ENCODE assay signal across 8 cellular contexts in the genomic region with DNA sequence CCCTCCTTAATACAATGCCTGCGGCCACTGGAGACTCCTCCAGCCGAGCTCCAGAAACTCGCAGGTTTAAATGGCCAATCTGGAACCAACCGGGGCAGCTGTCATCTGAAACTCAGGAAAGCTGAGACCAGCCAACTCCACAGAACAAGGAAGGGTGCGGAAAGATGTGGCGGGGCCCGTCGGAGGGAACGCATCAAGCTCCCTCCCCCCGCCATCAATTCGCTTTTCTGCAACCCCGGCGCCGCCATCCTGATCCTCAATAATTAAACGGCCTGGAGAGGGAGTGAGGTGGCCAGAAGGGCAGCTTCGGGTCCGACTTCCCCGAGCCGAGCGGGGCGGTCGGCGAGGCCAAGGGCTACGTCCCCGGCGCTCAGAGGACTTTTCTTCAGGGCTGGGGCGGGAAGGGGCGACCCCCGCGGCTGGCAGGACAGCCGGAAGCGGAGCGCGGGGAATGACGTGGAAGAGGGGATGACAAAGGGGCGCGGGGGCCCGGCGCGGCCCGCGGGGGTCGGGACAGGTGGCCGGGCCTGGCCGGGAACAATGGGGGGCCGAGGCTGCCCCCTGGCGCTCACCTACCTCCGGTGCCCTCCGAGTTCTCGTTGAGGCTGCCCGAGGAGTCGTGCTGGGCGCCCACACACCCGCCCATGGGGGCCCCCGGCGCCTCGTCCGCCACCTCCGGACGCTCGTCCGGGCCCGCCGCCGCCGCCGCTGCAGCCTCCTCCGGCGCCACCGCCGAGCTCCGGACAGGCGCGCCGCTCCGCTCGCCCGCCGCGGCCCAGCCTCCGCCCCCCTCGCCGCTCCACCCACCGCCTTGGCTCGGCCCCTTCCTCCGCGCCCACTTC. TPM values are rescaled to one million over a fixed set of nuclear protein-coding genes. Genes with fewer than 3 reads are reported as not detected.
DNase-seq lines count a peak whose midpoint lies in the region; ATAC-seq and TF ChIP-seq lines count a peak whose summit lies in the region.

Gene UBTD2, minus strand, starts transcription at position 745 of the 842 bp plus-strand sequence. Its CDS starts 99 bp downstream, at position 646.

- in situ Hi-C loops in IMR-90 (cut with MboI; ENCODE audit: low sequenced_read_pairs), result loop anchor here (10.0 to 25.0 kb wide), 2 partner anchors 178 to 871 kb away; partner anchors contain the start of gene FGF18

- dilution Hi-C loops in IMR-90 (cut with HindIII; ENCODE audit: low sequenced_read_pairs, unreplicated experiment), result no loop called here

- peaks cover 29% of the 10 kb centered on the region for H3K4me1 Mint-ChIP-seq in activated naive CD8-positive, alpha-beta T cell (ENCODE audit: low read depth)
- H3K4me1 Mint-ChIP-seq in glutamatergic neuron (ENCODE audit: low read depth, unreplicated experiment) (peaks cover 16% of the 10 kb centered on the region), osteocyte (ENCODE audit: unreplicated experiment) (peaks cover 39% of the 10 kb centered on the region)

- H2BK15ac ChIP-seq in IMR-90 (ENCODE audit: low read depth, low read length), result peak within 1 kb of the TSS; percentile 93

- H3K27me3 ChIP-seq in IMR-90 (ENCODE audit: control insufficient read depth, insufficient read depth, low read length) (no peaks in the 10 kb centered on the region), SJSA1 (replicated peaks) (no peaks in the 10 kb centered on the region), thoracic aorta (replicated peaks; ENCODE audit: insufficient read depth) (no peaks in the 10 kb centered on the region)

- peak; percentile 87 for ATAC-seq in GM21529 (IDR thresholded peaks at IDR 0.05; ENCODE audit: unreplicated experiment)
- ATAC-seq in IMR-90 (ENCODE audit: low read depth), result peak; percentile 86
- ATAC-seq in thoracic aorta (ENCODE audit: insufficient number of reproducible peaks, low FRiP score, low read depth), result peak; percentile 69

- peak within 1 kb of the TSS; percentile 90 for H3K4me3 Mint-ChIP-seq in activated naive CD8-positive, alpha-beta T cell
- H3K4me3 Mint-ChIP-seq in glutamatergic neuron (ENCODE audit: unreplicated experiment) (peak within 1 kb of the TSS; percentile 90), osteocyte (ENCODE audit: unreplicated experiment) (peak within 1 kb of the TSS; percentile 94)

- H3K27ac ChIP-seq in IMR-90 (ENCODE audit: insufficient read depth, low read length) (peak within 1 kb of the TSS; percentile 99), SJSA1 (peak within 1 kb of the TSS; percentile 85), thoracic aorta (peak within 1 kb of the TSS; percentile 82 to 95)

- peak within 1 kb of the TSS; percentile 96 for H4K91ac ChIP-seq in IMR-90 (ENCODE audit: insufficient read depth, low read depth, low read length)

- H3K4me3 ChIP-seq in IMR-90 (ENCODE audit: insufficient read depth, low read depth, low read length), result peak within 1 kb of the TSS; percentile 94
- H3K4me3 ChIP-seq in SJSA1, result peak within 1 kb of the TSS; percentile 97
- H3K4me3 ChIP-seq in thoracic aorta, result peak within 1 kb of the TSS; percentile 98

- TF ChIP-seq POLR2A in IMR-90 (IDR thresholded peaks at IDR 0.05; ENCODE audit: low read depth, low read length), result 0 out of 2 replicates have a peak, but pooled peaks have one; percentile 9

- peaks cover 7% of the 10 kb centered on the region; the same call in 1 of the 2 replicates for H3K9me1 ChIP-seq in IMR-90 (ENCODE audit: insufficient read depth, low read length)

- 5% methylated on average over 22 of the region's 87 CpGs; no CpG with 5 or more reads in 1 of the 2 experiments for WGBS in IMR-90 (ENCODE audit: extremely low coverage in 2 of 2, insufficient read length in 1 of 2), 2 experiments

- H2BK5ac ChIP-seq in IMR-90 (ENCODE audit: low read depth, low read length, poor library complexity, severe bottlenecking), result peak within 1 kb of the TSS; percentile 96

- H3K27ac Mint-ChIP-seq in activated naive CD8-positive, alpha-beta T cell, result peak within 1 kb of the TSS; percentile 46
- H3K27ac Mint-ChIP-seq in glutamatergic neuron (ENCODE audit: unreplicated experiment), result peak within 1 kb of the TSS; percentile 98
- H3K27ac Mint-ChIP-seq in osteocyte (ENCODE audit: unreplicated experiment), result peak within 1 kb of the TSS; percentile 95

- H3K36me3 ChIP-seq in IMR-90 (ENCODE audit: control insufficient read depth, insufficient read depth, low read length) (no peaks in the 10 kb centered on the region), SJSA1 (peaks cover 8% of the 10 kb centered on the region), thoracic aorta (no peaks in the 10 kb centered on the region)

- no peaks in the 10 kb centered on the region for H3K27me3 Mint-ChIP-seq in activated naive CD8-positive, alpha-beta T cell
- H3K27me3 Mint-ChIP-seq in glutamatergic neuron (ENCODE audit: unreplicated experiment) (peaks cover 8% of the 10 kb centered on the region), osteocyte (ENCODE audit: unreplicated experiment) (no peaks in the 10 kb centered on the region)

- H4K8ac ChIP-seq in IMR-90 (ENCODE audit: low read depth in 2 of 2, low read length in 2 of 2), result peak within 1 kb of the TSS; percentile 98

- peak; percentile 45 for TF ChIP-seq CTCF in IMR-90 (conservative IDR thresholded peaks at IDR 0.05; ENCODE audit: low read depth, low read length)
- TF ChIP-seq CTCF in glutamatergic neuron (IDR thresholded peaks at IDR 0.05; ENCODE audit: partially characterized antibody, unreplicated experiment), result peak; percentile 72
- peak; percentile 68 for TF ChIP-seq CTCF in osteocyte (IDR thresholded peaks at IDR 0.05)
- peak; percentile 51 for TF ChIP-seq CTCF in thoracic aorta (IDR thresholded peaks at IDR 0.05)

- TF ChIP-seq RAD21 in IMR-90 (IDR thresholded peaks at IDR 0.05; ENCODE audit: low read length), result peak; percentile 38

- H3K14ac ChIP-seq in IMR-90 (replicated peaks; ENCODE audit: low read depth, low read length), result peak within 1 kb of the TSS; percentile 92

- BruUV-seq in IMR-90 (replicated peaks; lab: Mats Ljungman, UMichigan), result no TSS peak

- H2BK20ac ChIP-seq in IMR-90 (ENCODE audit: low read depth, low read length), result peak within 1 kb of the TSS; percentile 21; the same call in 1 of the 2 replicates

- CTCF ChIA-PET in IMR-90 (lab: Yijun Ruan, JAX), result interaction anchor here (0.6 to 2.4 kb wide), 10 partner anchors 10 to 120 kb away, joined by 3 to 6 read pairs (median 3); partner anchors contain the start of gene STK10

- POLR2A ChIA-PET in IMR-90 (lab: Charles Lee; ENCODE audit: unreplicated experiment), result interaction anchor here (0.7 to 1.0 kb wide), 2 partner anchors 8 to 169 kb away, joined by 3 read pairs; no protein-coding TSS in a partner anchor

- H3K4me1 ChIP-seq in IMR-90 (ENCODE audit: control insufficient read depth, insufficient read depth, low read length) (peaks cover 3% of the 10 kb centered on the region), SJSA1 (replicated peaks) (peaks cover 37% of the 10 kb centered on the region), thoracic aorta (ENCODE audit: control insufficient read depth in 1 of 2, low read depth in 2 of 2) (peaks cover 3 to 22% of the 10 kb centered on the region in 2 donors)

- no peaks in the 10 kb centered on the region for H3K36me3 Mint-ChIP-seq in activated naive CD8-positive, alpha-beta T cell
- H3K36me3 Mint-ChIP-seq in glutamatergic neuron (ENCODE audit: unreplicated experiment) (no peaks in the 10 kb centered on the region), osteocyte (ENCODE audit: unreplicated experiment) (peaks cover 3% of the 10 kb centered on the region)

- DNase-seq in Daoy (ENCODE audit: low read depth) (peak; percentile 92), IMR-90 (peak; percentile 70), SJSA1 (ENCODE audit: low read depth in 1 of 2, low spot score in 2 of 2) (peak; percentile 72 to 89), glutamatergic neuron (peak; percentile 85), osteocyte (ENCODE audit: extremely low spot score, unreplicated experiment) (peak; percentile 94), thoracic aorta (ENCODE audit: low spot score) (peak; percentile 24)

- no peaks in the 10 kb centered on the region for H3K9me3 ChIP-seq in IMR-90 (ENCODE audit: control insufficient read depth, insufficient read depth, low read length)
- H3K9me3 ChIP-seq in SJSA1 (replicated peaks), result 0 out of 2 replicates have a peak, but pooled peaks cover 2% of the 10 kb centered on the region
- no peaks in the 10 kb centered on the region for H3K9me3 ChIP-seq in thoracic aorta

- H3K79me1 ChIP-seq in IMR-90 (ENCODE audit: low read depth in 1 of 2, low read length in 2 of 2), result peaks cover 7 to 39% of the 10 kb centered on the region in 2 experiments; a peak in 3 of 4 replicates

- peak within 1 kb of the TSS; percentile 93 for H3K56ac ChIP-seq in IMR-90 (ENCODE audit: extremely low read depth, insufficient read depth, low read length)

- H3K4ac ChIP-seq in IMR-90 (ENCODE audit: low read depth, low read length), result peak within 1 kb of the TSS; percentile 92

- H4K20me1 ChIP-seq in IMR-90 (ENCODE audit: insufficient read depth, low read length), result peaks cover 48% of the 10 kb centered on the region

- peak within 1 kb of the TSS; percentile 99 for H3K18ac ChIP-seq in IMR-90 (ENCODE audit: low read depth, low read length)

- H2AK5ac ChIP-seq in IMR-90 (ENCODE audit: low read depth, low read length), result peak within 1 kb of the TSS; percentile 69

- intact Hi-C loops in IMR-90 (cut with micrococcal nuclease), result loop anchor here (2.0 to 5.0 kb wide), 5 partner anchors 76 to 661 kb away; partner anchors contain the start of gene STK10

- H3K9ac ChIP-seq in IMR-90 (ENCODE audit: low read depth, low read length), result peak within 1 kb of the TSS; percentile 99

- H2AFZ ChIP-seq in IMR-90 (replicated peaks; ENCODE audit: low read length, poor library complexity), result peak within 1 kb of the TSS; percentile 97

- H2AK9ac ChIP-seq in IMR-90 (replicated peaks; ENCODE audit: low read depth, low read length, poor library complexity), result peak within 1 kb of the TSS; percentile 93

- peak within 1 kb of the TSS; percentile 98 for H3K23ac ChIP-seq in IMR-90 (ENCODE audit: low read depth, low read length)

- H2BK120ac ChIP-seq in IMR-90 (ENCODE audit: low read depth, low read length), result peak within 1 kb of the TSS; percentile 75

- peak within 1 kb of the TSS; percentile 98 for H3K4me2 ChIP-seq in IMR-90 (ENCODE audit: low read depth, low read length)

- no peaks in the 10 kb centered on the region for H3K9me3 Mint-ChIP-seq in activated naive CD8-positive, alpha-beta T cell (ENCODE audit: low read depth)
- H3K9me3 Mint-ChIP-seq in glutamatergic neuron (ENCODE audit: unreplicated experiment) (peaks cover 16% of the 10 kb centered on the region), osteocyte (ENCODE audit: unreplicated experiment) (no peaks in the 10 kb centered on the region)

- H4K5ac ChIP-seq in IMR-90 (ENCODE audit: low read depth, low read length), result peak within 1 kb of the TSS; percentile 99

RNA-seq across cellular contexts. Expression of gene UBTD2, which starts in this region (rescaled TPM):
- total RNA-seq in Daoy (2014; rRNA removed; shearing (Covaris generic)), result 31.6 and 32.6 TPM in 2 replicates
- total RNA-seq in IMR-90 (2012; rRNA removed) (20.6 and 25.6 TPM in 2 replicates), glutamatergic neuron (ENCODE audit: unreplicated experiment) (68.1 TPM), osteocyte (47.5 and 48.0 TPM in 2 replicates), thoracic aorta (10 to 100 TPM; 16.1 to 17.8 TPM)
- 9.3 and 11.2 TPM in 2 replicates for polyA plus RNA-seq in IMR-90 (2012; rRNA removed)
- polyA plus RNA-seq in IMR-90 (2012; cell fraction: cytosol; rRNA removed), result 3.7 and 4.8 TPM in 2 replicates
- polyA plus RNA-seq in IMR-90 (2012; cell fraction: nucleus; rRNA removed; ENCODE audit: low replicate concordance), result 1.3 and 8.1 TPM in 2 replicates
- 44.0 and 63.4 TPM in 2 replicates for total RNA-seq in SJSA1 (2014; rRNA removed; shearing (Covaris generic))

Comparison
In these comparisons a context has a peak if more than half of its experiments do, and no peak if none do; other contexts are left out.
1. Peak in every context shown above with its lines: DNase-seq, ATAC-seq, H3K4me3 ChIP-seq and H3K27ac ChIP-seq.
2. DNase-seq: peak in every context shown above with its lines; median percentile 94 in osteocyte; 92 in Daoy; 85 in glutamatergic neuron; 80 in SJSA1; 70 in IMR-90; 24 in thoracic aorta.
3. H3K27ac Mint-ChIP-seq: peak in every context shown above with its lines; median percentile 98 in glutamatergic neuron; 95 in osteocyte; 46 in activated naive CD8-positive, alpha-beta T cell.